15 cellular contexts compared by ENCODE assay signal in the genomic region with DNA sequence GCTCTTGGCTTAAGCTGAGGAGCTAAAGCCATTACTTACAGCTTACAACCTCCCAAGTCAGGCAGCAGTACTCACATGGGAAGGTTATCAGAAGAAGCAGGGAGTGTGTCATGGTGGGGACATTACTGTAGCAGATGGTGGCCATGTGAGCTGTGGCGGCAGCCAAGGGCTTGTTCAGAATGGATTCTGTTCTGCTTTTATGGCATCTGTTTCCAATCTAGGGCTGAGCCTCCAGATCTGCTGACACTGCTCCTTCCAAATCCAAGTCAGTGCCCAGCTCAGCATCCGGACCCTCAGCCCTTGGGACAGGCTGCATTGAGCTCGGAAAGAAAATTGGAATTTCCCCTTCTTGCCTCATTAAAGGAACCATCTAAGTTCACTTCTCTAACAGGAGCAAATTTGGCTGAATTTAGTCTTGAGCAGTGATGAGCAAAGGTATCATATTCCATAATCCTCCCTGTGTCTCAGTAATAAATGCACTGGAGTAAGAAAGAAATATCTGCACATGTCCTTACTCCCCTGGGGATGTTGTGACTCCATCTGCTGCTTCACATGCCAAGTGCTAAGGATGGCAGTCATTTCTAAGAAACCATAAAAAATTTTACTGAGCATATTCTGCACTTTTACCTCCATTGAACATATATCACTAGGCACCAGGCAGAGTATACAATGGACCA.
DNase-seq lines count a peak whose midpoint lies in the region; ATAC-seq, FAIRE-seq and TF ChIP-seq lines count a peak whose summit lies in the region.
"Had no signal": no experiment of that assay in that cellular context is flagged by ENCODE, and none has a peak within 500 bp of the region (broad histone marks: within the 10 kb centered on the region; RNA-seq: fewer than 3 reads in every experiment).

No MANE protein-coding gene starts in this region.

- FAIRE-seq in RCC 7860 (lab: Jason Lieb, UNC) = no peak

- intact Hi-C loops in lower leg skin (cut with DNase I; ENCODE audit: low total_unique reads) = no loop called here

- H3K27me3 ChIP-seq in tibial nerve = no peaks in the 10 kb centered on the region
- H3K27me3 ChIP-seq in SJCRH30 = no peaks in the 10 kb centered on the region

- DNase-seq in NCI-H1694 (lab: John Stamatoyannopoulos, UW) = peak; percentile 92
- DNase-seq in cerebellum (ENCODE audit: low spot score) = peak; percentile 70
- DNase-seq in lower leg skin (ENCODE audit: low spot score in 2 of 2) = peak; percentile 78 to 94
- peak; percentile 55 to 60 for DNase-seq in tibial nerve (ENCODE audit: low spot score in 2 of 2)
- DNase-seq in RCC 7860 (ENCODE audit: low spot score) = no peak
- no peak for DNase-seq in SJCRH30
- DNase-seq: activated CD4-positive, alpha-beta memory T cell treated with anti-CD3 and anti-CD28 coated beads for 36 hours; activated naive CD4-positive, alpha-beta T cell; DMS53; kidney glomerular epithelial cell; NCI-H1436; T-helper 1 cell had no signal

- peaks cover 0 to 28% (median 8%) of the 10 kb centered on the region in 4 donors for H3K4me1 ChIP-seq in tibial nerve
- no peaks in the 10 kb centered on the region for H3K4me1 ChIP-seq in SJCRH30
- H3K4me1 ChIP-seq: parathyroid adenoma had no signal

- TF ChIP-seq POLR2A in lower leg skin (IDR thresholded peaks at IDR 0.05) (no peak), tibial nerve (IDR thresholded peaks at IDR 0.05) (no peak)

- no peak overlapping the region for H3K4me3 ChIP-seq in lower leg skin (ENCODE audit: low read depth, poor library complexity, severe bottlenecking)
- H3K4me3 ChIP-seq in tibial nerve = no peak overlapping the region
- no peak overlapping the region for H3K4me3 ChIP-seq in SJCRH30

- H3K27ac ChIP-seq in tibial nerve (peak overlapping the region in 2 of 4 donors; percentile 16 to 60), SJCRH30 (no peak overlapping the region)
- H3K27ac ChIP-seq: parathyroid adenoma had no signal

- ATAC-seq in GM19463 (IDR thresholded peaks at IDR 0.05; ENCODE audit: unreplicated experiment) = no peak
- no peak for ATAC-seq in GM21423 (IDR thresholded peaks at IDR 0.05; ENCODE audit: unreplicated experiment)

- H3K9me3 ChIP-seq in tibial nerve (peaks cover 0 to 8% (median 0%) of the 10 kb centered on the region in 4 donors), SJCRH30 (replicated peaks) (no peaks in the 10 kb centered on the region)

- H3K36me3 ChIP-seq in tibial nerve = no peaks in the 10 kb centered on the region
- no peaks in the 10 kb centered on the region for H3K36me3 ChIP-seq in SJCRH30

- TF ChIP-seq CTCF in lower leg skin (IDR thresholded peaks at IDR 0.05) (no peak), tibial nerve (IDR thresholded peaks at IDR 0.05) (no peak)

- peak in 1 of 2 donors; percentile 69 for TF ChIP-seq EP300 in tibial nerve (IDR thresholded peaks at IDR 0.05)

- 40 to 71% methylated on average over 3 of the region's 3 CpGs for WGBS in lower leg skin, 2 donors
- 63 to 73% methylated on average over 3 of the region's 3 CpGs for WGBS in tibial nerve, 2 donors

Comparison
In these comparisons a context has a peak if more than half of its experiments do, and no peak if none do; other contexts are left out.
1. DNase-seq: peak in NCI-H1694 (single experiment), cerebellum (single experiment), lower leg skin (2 of 2) and tibial nerve (2 of 2); none in RCC 7860 (single experiment) and SJCRH30 (0 of 2).